Comparison of ENCODE assay signal across 20 cellular contexts in genomic region chr4:186919340-186919739, GRCh38.
"Had no signal": no experiment of that assay in that cellular context is flagged by ENCODE, and none has a peak within 500 bp of the region (broad histone marks: within the 10 kb centered on the region; RNA-seq: fewer than 3 reads in every experiment).

No MANE protein-coding gene starts in this region.

- H3K9ac ChIP-seq: parathyroid adenoma had no signal

- H3K36me3 Mint-ChIP-seq: memory B cell; stimulated activated naive B cell treated with anti-CD40 and anti-IgM and Interleukin-4, amounts not matched to agents 10 μg/mL and 1 μg/mL and 100 μg/mL, for 72 hours had no signal

- H3K4me1 ChIP-seq: colonic mucosa, gastroesophageal sphincter, heart left ventricle, parathyroid adenoma had no signal

- H3K27ac Mint-ChIP-seq: activated naive CD4-positive, alpha-beta T cell treated with anti-CD3 and anti-CD28 coated beads, Interleukin-2, amount 50 U/mL, for 72 hours; activated T-cell treated with anti-CD3 and anti-CD28 coated beads, Interleukin-2, amount 50 U/mL, for 72 hours; memory B cell; naive thymus-derived CD8-positive, alpha-beta T cell; stimulated activated naive B cell treated with anti-CD40 and anti-IgM and Interleukin-4, amounts not matched to agents 10 μg/mL and 1 μg/mL and 100 μg/mL, for 72 hours had no signal

- H3K4me1 Mint-ChIP-seq: memory B cell; stimulated activated naive B cell treated with anti-CD40 and anti-IgM and Interleukin-4, amounts not matched to agents 10 μg/mL and 1 μg/mL and 100 μg/mL, for 72 hours had no signal

- H3K4me3 ChIP-seq: colonic mucosa, gastroesophageal sphincter, heart left ventricle, sigmoid colon, thoracic aorta had no signal

- H3K4me3 Mint-ChIP-seq: activated T-cell treated with anti-CD3 and anti-CD28 coated beads, Interleukin-2, amount 50 U/mL, for 72 hours; memory B cell; naive thymus-derived CD8-positive, alpha-beta T cell; stimulated activated naive B cell treated with anti-CD40 and anti-IgM and Interleukin-4, amounts not matched to agents 10 μg/mL and 1 μg/mL and 100 μg/mL, for 72 hours had no signal

- H3K79me2 ChIP-seq: parathyroid adenoma had no signal

- H3K27me3 Mint-ChIP-seq: memory B cell; naive thymus-derived CD8-positive, alpha-beta T cell; stimulated activated naive B cell treated with anti-CD40 and anti-IgM and Interleukin-4, amounts not matched to agents 10 μg/mL and 1 μg/mL and 100 μg/mL, for 72 hours had no signal

- ATAC-seq: activated naive CD4-positive, alpha-beta T cell treated with anti-CD3 and anti-CD28 coated beads, Interleukin-2, amount 50 U/mL, for 72 hours; activated T-cell treated with anti-CD3 and anti-CD28 coated beads, Interleukin-2, amount 50 U/mL, for 72 hours; gastroesophageal sphincter; heart left ventricle; left ventricle myocardium superior; naive thymus-derived CD8-positive, alpha-beta T cell; stimulated activated naive B cell treated with anti-CD40 and anti-IgM and Interleukin-4, amounts not matched to agents 10 μg/mL and 1 μg/mL and 100 μg/mL, for 72 hours had no signal

- H3K27me3 ChIP-seq: colonic mucosa, gastroesophageal sphincter, heart left ventricle, neutrophil, sigmoid colon had no signal

- H2AFZ ChIP-seq: parathyroid adenoma had no signal

- DNase-seq: activated CD4-positive, alpha-beta T cell treated with anti-CD3 and anti-CD28 coated beads for 1 hour; activated CD4-positive, alpha-beta T cell treated with anti-CD3 and anti-CD28 coated beads, Interleukin-2, amount 50 U/mL, for 4 hours; activated effector memory CD4-positive, alpha-beta T cell treated with anti-CD3 and anti-CD28 coated beads, Interleukin-2, amount 50 U/mL, for 16 hours; activated T-cell treated with anti-CD3 and anti-CD28 coated beads, Interleukin-2, amount 50 U/mL, for 72 hours; caudate nucleus; colonic mucosa; erythroblast; heart left ventricle; kidney glomerular epithelial cell; left ventricle myocardium superior; naive thymus-derived CD8-positive, alpha-beta T cell; sigmoid colon; stimulated activated naive B cell treated with anti-CD40 and anti-IgM and Interleukin-4, amounts not matched to agents 10 μg/mL and 1 μg/mL and 100 μg/mL, for 72 hours; T-helper 1 cell had no signal

- H3K9me3 ChIP-seq: colonic mucosa, gastroesophageal sphincter, heart left ventricle, neutrophil, sigmoid colon, thoracic aorta had no signal

- H3K27ac ChIP-seq: colonic mucosa, gastroesophageal sphincter, neutrophil, parathyroid adenoma, sigmoid colon, thoracic aorta had no signal

- H3K36me3 ChIP-seq: colonic mucosa, gastroesophageal sphincter, heart left ventricle, neutrophil, sigmoid colon, thoracic aorta had no signal
